11 cellular contexts compared by ENCODE assay signal in the genomic region with DNA sequence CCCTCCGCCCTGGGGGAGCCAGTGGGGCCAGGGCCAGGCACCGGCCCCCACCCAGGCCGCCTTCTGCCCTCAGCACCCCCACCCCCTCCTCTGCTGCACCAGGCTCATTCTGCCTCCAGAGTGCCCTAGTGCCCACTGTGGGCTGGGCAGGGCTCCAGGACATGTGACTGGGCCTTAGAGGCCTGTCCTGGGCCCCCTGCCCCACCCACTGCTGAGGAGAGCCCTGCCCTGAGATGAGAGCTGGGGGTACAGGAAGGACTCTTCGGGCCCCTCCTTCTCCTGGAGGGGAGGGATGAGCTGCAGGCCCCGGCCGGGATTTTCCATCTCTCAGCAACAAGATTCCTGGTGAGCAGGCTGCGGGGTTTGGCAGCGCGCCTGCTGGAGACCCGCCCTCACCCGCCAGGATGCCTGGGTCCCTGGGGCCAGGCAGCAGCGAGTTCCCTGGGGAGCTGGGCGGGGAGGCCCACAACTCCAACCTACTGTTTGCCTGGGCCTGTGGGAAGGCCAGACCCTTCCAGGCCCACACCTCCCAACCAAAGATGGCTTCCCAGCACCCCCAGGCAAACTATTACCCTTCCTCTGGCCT. TPM values are rescaled to one million over a fixed set of nuclear protein-coding genes. Genes with fewer than 3 reads are reported as not detected.
DNase-seq lines count a peak whose midpoint lies in the region; ATAC-seq, FAIRE-seq and TF ChIP-seq lines count a peak whose summit lies in the region.
"Had no signal": no experiment of that assay in that cellular context is flagged by ENCODE, and none has a peak within 500 bp of the region (broad histone marks: within the 10 kb centered on the region; RNA-seq: fewer than 3 reads in every experiment).

No MANE protein-coding gene starts in this region.

- H3K36me3 ChIP-seq in mesodermal cell (ENCODE audit: control insufficient read depth, insufficient read depth, low read length), result peaks cover 61% of the 10 kb centered on the region

- H3K27ac ChIP-seq in A549 (peak overlapping the region; percentile 59 to 84; a peak in 5 of 6 replicates), cingulate gyrus (ENCODE audit: low read depth, low read length) (peak overlapping the region; percentile 47), mesodermal cell (ENCODE audit: low read depth, low read length, severe bottlenecking) (peak overlapping the region; percentile 23)

- H3K4me1 ChIP-seq in A549, result peaks cover 38% of the 10 kb centered on the region
- peaks cover 48% of the 10 kb centered on the region for H3K4me1 ChIP-seq in mesodermal cell (ENCODE audit: control insufficient read depth, insufficient read depth, low read length, poor library complexity, severe bottlenecking)

- peak; percentile 45 to 66; a peak in 4 of 6 replicates for ATAC-seq in A549
- no peak for ATAC-seq in HG03342 (IDR thresholded peaks at IDR 0.05; ENCODE audit: unreplicated experiment)

- TF ChIP-seq CTCF in A549 (IDR thresholded peaks at IDR 0.05), result no peak

- H3K9me3 ChIP-seq in A549, result no peaks in the 10 kb centered on the region
- H3K9me3 ChIP-seq in mesodermal cell (ENCODE audit: control insufficient read depth, low read length), result no peaks in the 10 kb centered on the region

- FAIRE-seq in A549 (lab: Jason Lieb, UNC), result no peak
- FAIRE-seq: D721Med, GM19239 had no signal

- CTCF ChIA-PET in A549 (lab: Yijun Ruan, JAX), result interaction anchor here (1.5 to 23.7 kb wide), 4 partner anchors 11 to 33 kb away, joined by 3 to 314 read pairs (median 8); no protein-coding TSS in a partner anchor

- DNase-seq in A549 (ENCODE audit: low read depth in 1 of 2, low spot score in 1 of 2) (peak in 1 of 2 experiments; percentile 49), NCI-H1092 treated with DMSO at 0.1 percent for 48 hours (lab: John Stamatoyannopoulos, UW) (peak; percentile 71), COLO829 (ENCODE audit: low spot score) (no peak), NCI-H187 treated with DMSO at 0.1 percent for 48 hours (lab: John Stamatoyannopoulos, UW) (no peak), SHP77 treated with DMSO at 0.1 percent for 48 hours (lab: John Stamatoyannopoulos, UW) (no peak)
- DNase-seq: activated naive CD8-positive, alpha-beta T cell treated with anti-CD3 and anti-CD28 coated beads for 36 hours had no signal

- TF ChIP-seq EP300 in A549 (IDR thresholded peaks at IDR 0.05), result no peak

- H3K4me3 ChIP-seq in A549, result no peak overlapping the region
- H3K4me3 ChIP-seq in mesodermal cell (ENCODE audit: extremely low read depth, insufficient read depth, low read length, poor library complexity, severe bottlenecking), result no peak overlapping the region

- 92% methylated on average over 2 of the region's 13 CpGs for WGBS in A549 (ENCODE audit: missing lambda C conversion rate)
- WGBS in mesodermal cell (ENCODE audit: insufficient coverage in 2 of 2), 2 experiments, result 83 to 89% methylated on average over 4 to 9 of the region's 13 CpGs

- no peak for TF ChIP-seq POLR2A in A549 (IDR thresholded peaks at IDR 0.05; ENCODE audit: low read length)

- POLR2A ChIA-PET in A549 (lab: Yijun Ruan, JAX), result no interaction called here

- TF ChIP-seq RAD21 in A549 (conservative IDR thresholded peaks at IDR 0.05 in 1 of 2, IDR thresholded peaks at IDR 0.05 in 1 of 2), result no peak

- peak overlapping the region; percentile 60 for H3K4me2 ChIP-seq in A549

TF ChIP-seq in A549, 52 proteins besides CTCF, POLR2A, EP300 and RAD21:
- no peak for TF ChIP-seq CHD2 (IDR thresholded peaks at IDR 0.05; ENCODE audit: low read length, partially characterized antibody)
- TF ChIP-seq ESRRA (IDR thresholded peaks at IDR 0.05; ENCODE audit: borderline replicate concordance, low read length), result no peak
- TF ChIP-seq RFX5 (IDR thresholded peaks at IDR 0.05), result no peak
- TF ChIP-seq RCOR1 (IDR thresholded peaks at IDR 0.05; ENCODE audit: low read depth, low read length), result no peak
- no peak for TF ChIP-seq MAZ (IDR thresholded peaks at IDR 0.05; ENCODE audit: borderline replicate concordance, low read depth, low read length)
- TF ChIP-seq FOXS1 (CRISPR knock-in tag; IDR thresholded peaks at IDR 0.05), result no peak
- TF ChIP-seq PHF8 (IDR thresholded peaks at IDR 0.05; ENCODE audit: borderline replicate concordance, low read depth), result no peak
- no peak for TF ChIP-seq RNF2 (IDR thresholded peaks at IDR 0.05; ENCODE audit: borderline replicate concordance, low read depth)

RNA-seq across cellular contexts. Expression of gene AHDC1, which starts 14.0 kb away (rescaled TPM):
- polyA plus RNA-seq in A549 (2011; rRNA removed) (1.3 and 2.6 TPM in 2 replicates), A549 (2017; fragmentation: RNase III; extraction: RNeasy Plus Mini Kit Qiagen cat#74134 plus additional on column Dnase treatment) (9.8 to 11.5 TPM (median 10.0 TPM) in 3 replicates)
- polyA plus RNA-seq in A549 (2012; cell fraction: cytosol; rRNA removed), result 5.0 and 6.2 TPM in 2 replicates
- 12.9 and 17.1 TPM in 2 replicates for polyA plus RNA-seq in A549 (2012; cell fraction: nucleus; rRNA removed)
- 2.9 and 3.6 TPM in 2 replicates for polyA minus RNA-seq in A549 (2011; rRNA and poly(A)+ RNA removed)
- polyA plus RNA-seq in mesodermal cell (2013, experiment 1 of 2), result 44.6 TPM
- 35.0 TPM for polyA plus RNA-seq in mesodermal cell (2013, experiment 2 of 2)

RNA-seq across cellular contexts. Expression of gene FGR, which starts 45.1 kb away (rescaled TPM):
- polyA plus RNA-seq in A549 (2011; rRNA removed) (not detected in 2 replicates), A549 (2017; fragmentation: RNase III; extraction: RNeasy Plus Mini Kit Qiagen cat#74134 plus additional on column Dnase treatment) (not detected in 3 replicates)
- polyA plus RNA-seq in A549 (2012; cell fraction: cytosol; rRNA removed), result not detected in 2 replicates
- not detected in 2 replicates for polyA plus RNA-seq in A549 (2012; cell fraction: nucleus; rRNA removed)
- not detected in 2 replicates for polyA minus RNA-seq in A549 (2011; rRNA and poly(A)+ RNA removed)
- not detected for polyA plus RNA-seq in mesodermal cell (2013, experiment 1 of 2)
- polyA plus RNA-seq in mesodermal cell (2013, experiment 2 of 2), result not detected
